34 cellular contexts compared by ENCODE assay signal in the genomic region with DNA sequence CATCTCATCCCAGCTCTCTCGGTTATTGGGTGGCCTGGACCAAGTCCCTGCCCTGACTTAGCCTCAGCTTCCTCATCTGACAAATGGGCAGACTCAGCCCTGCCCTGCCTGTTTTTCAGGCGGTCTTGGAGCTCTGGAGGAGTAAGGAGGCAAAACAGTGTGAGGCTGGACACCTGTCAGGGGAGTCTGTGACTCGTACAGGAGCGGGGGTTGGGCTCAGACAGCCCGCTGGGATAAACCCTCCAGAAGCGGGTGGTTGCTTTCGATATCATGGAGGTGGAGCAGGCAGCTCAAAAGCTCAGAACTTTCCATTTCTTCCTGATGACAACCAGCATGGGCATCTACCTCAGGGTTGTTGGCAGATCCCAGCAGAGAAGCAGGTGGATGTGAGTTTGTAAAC.
"Had no signal": no experiment of that assay in that cellular context is flagged by ENCODE, and none has a peak within 500 bp of the region (broad histone marks: within the 10 kb centered on the region; RNA-seq: fewer than 3 reads in every experiment).

No MANE protein-coding gene starts in this region.

- H2AFZ ChIP-seq: PC-9 had no signal

- H3K4me2 ChIP-seq: PC-9 had no signal

- H3K9me3 ChIP-seq: MG63, SJCRH30 had no signal

- ATAC-seq: Panc1, Right ventricle myocardium inferior, SK-N-SH treated with all-trans-retinoic acid at 6 μM for 48 hours had no signal

- H3K4me3 ChIP-seq: MG63, PC-9, SJCRH30, SK-N-MC had no signal

- H3K27ac ChIP-seq: PC-9, RWPE1, SJCRH30, SK-N-MC had no signal

- H3K36me3 ChIP-seq: MG63, SJCRH30 had no signal

- FAIRE-seq: RCC 7860 had no signal

- H3K27me3 ChIP-seq: MG63 had no signal

- DNase-seq: Kasumi-1, KG1, MG63, NCI-H1048, NCI-H1092 treated with DMSO at 0.1 percent for 48 hours, NCI-H1105 treated with DMSO at 0.1 percent for 48 hours, NCI-H1417, NCI-H1436, NCI-H146, NCI-H1694, NCI-H187, NCI-H1930, NCI-H2029 treated with DMSO at 0.1 percent for 48 hours, NCI-H2081 treated with DMSO at 0.1 percent for 48 hours, NCI-H2107, NCI-H2171, NCI-H226, NCI-H446 treated with DMSO at 0.1 percent for 48 hours, NCI-H510A, NCI-H524, NCI-H526, NCI-H69, NCI-H748 treated with DMSO at 0.1 percent for 48 hours, NCI-H82, PC-9, SHP77, SIG-M5, SJCRH30 had no signal
